ENCODE assay signal across 10 cellular contexts in the genomic region with DNA sequence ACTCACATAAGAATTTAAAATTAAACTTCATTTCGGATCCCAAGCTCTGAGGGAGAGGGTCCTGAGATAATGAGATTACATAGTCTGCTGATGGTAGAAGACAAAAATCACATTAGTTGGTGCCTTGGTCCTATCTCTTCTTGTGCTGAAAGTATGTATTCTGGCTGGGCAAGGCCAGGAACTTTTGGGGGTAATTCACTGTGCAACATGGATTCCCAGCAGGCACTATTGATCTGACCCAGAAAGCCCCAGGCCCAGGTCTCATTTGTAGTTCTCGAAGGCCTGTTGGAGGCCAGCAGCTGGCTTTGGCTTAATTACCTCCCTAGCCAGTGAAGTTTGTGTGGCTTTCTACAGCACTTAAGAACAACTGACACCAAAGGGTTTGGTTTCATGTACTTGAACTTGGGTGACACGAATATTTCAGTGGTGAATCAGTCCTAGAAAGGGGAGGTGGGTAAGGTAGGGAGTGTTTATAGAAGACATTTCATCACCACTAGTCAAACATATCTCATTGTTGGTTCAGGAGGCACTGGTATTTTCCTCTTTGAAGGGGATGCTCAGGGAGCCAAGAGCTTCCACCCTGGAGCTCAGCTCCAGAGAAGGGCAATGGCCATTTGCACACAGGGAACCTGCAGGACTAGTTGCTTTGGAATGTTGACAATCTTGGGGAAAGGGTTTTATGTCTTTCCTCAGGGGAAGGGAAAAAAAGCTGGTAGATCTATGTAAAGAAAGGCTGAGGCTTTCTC.
DNase-seq lines count a peak whose midpoint lies in the region; ATAC-seq, FAIRE-seq and TF ChIP-seq lines count a peak whose summit lies in the region.
"Had no signal": no experiment of that assay in that cellular context is flagged by ENCODE, and none has a peak within 500 bp of the region (broad histone marks: within the 10 kb centered on the region; RNA-seq: fewer than 3 reads in every experiment).

No MANE protein-coding gene starts in this region.

- H3K9me3 Mint-ChIP-seq in activated CD8-positive, alpha-beta T cell treated with anti-CD3 and anti-CD28 coated beads, Interleukin-2, amount 10 ng/mL, durations not matched to agents 7 days and 5 days (ENCODE audit: insufficient read depth) = no peaks in the 10 kb centered on the region
- H3K9me3 Mint-ChIP-seq: T-helper 2 cell treated with Interferon-gamma antibody and Interleukin-4, amounts not matched to agents 5 μg/mL and 100 μg/mL, for 36 hours had no signal

- intact Hi-C loops in left lung (cut with DNase I) = no loop called here

- H3K4me3 ChIP-seq in BJ (ENCODE audit: low read depth, low read length) (no peak overlapping the region), LNCaP clone FGC (ENCODE audit: low read depth, low read length) (no peak overlapping the region), astrocyte of the cerebellum (ENCODE audit: low read depth, low read length) (no peak overlapping the region), left lung (no peak overlapping the region)

- H3K4me1 ChIP-seq in left lung = peaks cover 0 to 7% of the 10 kb centered on the region in 2 donors

- ATAC-seq in left lung (peak; percentile 98), HG02763 (IDR thresholded peaks at IDR 0.05; ENCODE audit: unreplicated experiment) (no peak)
- ATAC-seq in activated CD8-positive, alpha-beta T cell treated with anti-CD3 and anti-CD28 coated beads, Interleukin-2, amount 10 ng/mL, durations not matched to agents 7 days and 5 days = no peak

- no peaks in the 10 kb centered on the region for H3K9me3 ChIP-seq in left lung

- H3K36me3 ChIP-seq in BJ (ENCODE audit: control insufficient read depth, insufficient read depth, low read length) (no peaks in the 10 kb centered on the region), left lung (no peaks in the 10 kb centered on the region)

- no peaks in the 10 kb centered on the region for H3K36me3 Mint-ChIP-seq in activated CD8-positive, alpha-beta T cell treated with anti-CD3 and anti-CD28 coated beads, Interleukin-2, amount 10 ng/mL, durations not matched to agents 7 days and 5 days (ENCODE audit: low read depth)

- DNase-seq in BJ (ENCODE audit: low read depth) = peak; percentile 55
- peak; percentile 34 for DNase-seq in LNCaP clone FGC (ENCODE audit: low read depth)
- DNase-seq in astrocyte of the cerebellum (ENCODE audit: low read depth) = peak; percentile 90
- DNase-seq in left lung = peak in 1 of 2 donors; percentile 65
- DNase-seq in activated CD4-positive, alpha-beta T cell treated with anti-CD3 and anti-CD28 coated beads for 1 hour = no peak
- DNase-seq in D721Med (ENCODE audit: insufficient read length, low spot score) = no peak
- no peak for DNase-seq in activated CD8-positive, alpha-beta T cell treated with anti-CD3 and anti-CD28 coated beads, Interleukin-2, amount 10 ng/mL, durations not matched to agents 7 days and 5 days
- DNase-seq: activated gamma-delta T cell treated with Interleukin-2 at 50 U/mL for 16 hours had no signal

- H3K27ac ChIP-seq in left lung = peak overlapping the region; percentile 24 to 38

- H3K4me1 Mint-ChIP-seq in activated CD8-positive, alpha-beta T cell treated with anti-CD3 and anti-CD28 coated beads, Interleukin-2, amount 10 ng/mL, durations not matched to agents 7 days and 5 days (ENCODE audit: low read depth) = no peaks in the 10 kb centered on the region

- in situ Hi-C loops in astrocyte of the cerebellum (cut with HindIII; ENCODE audit: low sequenced_read_pairs) = no loop called here

- POLR2A ChIA-PET in BJ (lab: Charles Lee) = interaction anchor here (0.6 kb wide), 2 partner anchors 15 to 119 kb away, joined by 4 to 14 read pairs; no protein-coding TSS in a partner anchor
- POLR2A ChIA-PET in activated CD8-positive, alpha-beta T cell treated with anti-CD3 and anti-CD28 coated beads, Interleukin-2, amount 10 ng/mL, durations not matched to agents 7 days and 5 days (lab: Charles Lee) = no interaction called here

- TF ChIP-seq CTCF in BJ (IDR thresholded peaks at IDR 0.05; ENCODE audit: insufficient read depth, low read depth, low read length) (no peak), LNCaP clone FGC (IDR thresholded peaks at IDR 0.05; ENCODE audit: control insufficient read depth, extremely low read depth, insufficient read depth) (no peak), astrocyte of the cerebellum (IDR thresholded peaks at IDR 0.05; ENCODE audit: low read depth, low read length, missing control alignments) (no peak), left lung (IDR thresholded peaks at IDR 0.05) (no peak), D721Med (IDR thresholded peaks at IDR 0.05; ENCODE audit: insufficient read depth, missing control alignments) (no peak)

- no peaks in the 10 kb centered on the region for H3K27me3 Mint-ChIP-seq in activated CD8-positive, alpha-beta T cell treated with anti-CD3 and anti-CD28 coated beads, Interleukin-2, amount 10 ng/mL, durations not matched to agents 7 days and 5 days (ENCODE audit: low read depth)

- H3K27ac Mint-ChIP-seq in activated CD8-positive, alpha-beta T cell treated with anti-CD3 and anti-CD28 coated beads, Interleukin-2, amount 10 ng/mL, durations not matched to agents 7 days and 5 days = no peak overlapping the region
- H3K27ac Mint-ChIP-seq: T-helper 2 cell treated with Interferon-gamma antibody and Interleukin-4, amounts not matched to agents 5 μg/mL and 100 μg/mL, for 36 hours had no signal

- CTCF ChIA-PET in BJ (lab: Yijun Ruan, JAX) = interaction anchor here (1.4 kb wide), 1 partner anchor 17 kb away, joined by 4 read pairs; no protein-coding TSS in a partner anchor
- CTCF ChIA-PET in activated CD8-positive, alpha-beta T cell treated with anti-CD3 and anti-CD28 coated beads, Interleukin-2, amount 10 ng/mL, durations not matched to agents 7 days and 5 days (lab: Charles Lee) = no interaction called here

- no peak overlapping the region for H3K4me3 Mint-ChIP-seq in activated CD8-positive, alpha-beta T cell treated with anti-CD3 and anti-CD28 coated beads, Interleukin-2, amount 10 ng/mL, durations not matched to agents 7 days and 5 days
- H3K4me3 Mint-ChIP-seq: T-helper 2 cell treated with Interferon-gamma antibody and Interleukin-4, amounts not matched to agents 5 μg/mL and 100 μg/mL, for 36 hours had no signal

- FAIRE-seq in D721Med (lab: Jason Lieb, UNC) = no peak

- no peaks in the 10 kb centered on the region for H3K27me3 ChIP-seq in BJ (ENCODE audit: control insufficient read depth, insufficient read depth, low read length)
- H3K27me3 ChIP-seq in left lung = no peaks in the 10 kb centered on the region

Comparison
In these comparisons a context has a peak if more than half of its experiments do, and no peak if none do; other contexts are left out.
1. DNase-seq: peak in BJ (single experiment), LNCaP clone FGC (single experiment) and astrocyte of the cerebellum (single experiment); none in activated CD4-positive, alpha-beta T cell treated with anti-CD3 and anti-CD28 coated beads for 1 hour (single experiment), D721Med (single experiment) and activated CD8-positive, alpha-beta T cell treated with anti-CD3 and anti-CD28 coated beads, Interleukin-2, amount 10 ng/mL, durations not matched to agents 7 days and 5 days (single experiment).